In the genomic region with DNA sequence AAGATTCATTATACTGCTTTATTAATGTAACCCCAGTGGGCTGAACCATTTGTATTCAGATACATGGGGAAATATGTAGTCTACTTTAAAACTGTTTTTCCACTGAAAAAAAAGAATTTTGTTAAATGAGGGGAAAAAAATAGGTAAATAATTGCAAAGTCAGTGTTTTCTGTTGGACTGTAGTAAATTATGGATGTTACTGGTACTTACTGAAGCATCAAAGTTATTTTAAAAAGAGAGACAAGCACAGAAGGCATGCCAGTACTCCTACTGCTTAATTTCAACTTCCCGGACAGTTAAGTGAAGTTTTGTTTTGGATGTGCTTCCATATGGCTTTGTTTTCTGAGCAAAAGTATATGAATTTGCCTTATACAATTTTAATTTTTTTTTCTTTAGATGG, we compare ENCODE assay signal across 1 cellular context.
A peak's percentile ranks its signal among the peaks of the same experiment; 100 is the strongest.
TF ChIP-seq lines count a peak whose summit lies in the region.

No MANE protein-coding gene starts in this region.

TF ChIP-seq in HepG2, 621 proteins besides CTCF, POLR2A, EP300 and RAD21:
- TF ChIP-seq MAFK (conservative IDR thresholded peaks at IDR 0.05 in 1 of 2, IDR thresholded peaks at IDR 0.05 in 1 of 2; ENCODE audit: low read length in 2 of 2) (peak; percentile 51 to 61), MAFF (IDR thresholded peaks at IDR 0.05; ENCODE audit: low read depth, low read length) (peak; percentile 30; the same call in 1 of the 2 replicates), DPF2 (CRISPR knock-in tag; IDR thresholded peaks at IDR 0.05; ENCODE audit: borderline replicate concordance, low read depth) (no peak), ZNF615 (CRISPR knock-in tag; IDR thresholded peaks at IDR 0.05; ENCODE audit: borderline replicate concordance) (no peak)
TF ChIP-seq in HepG2: peak in this region for 2.
